ENCODE assay signal across 11 cellular contexts in the genomic region with DNA sequence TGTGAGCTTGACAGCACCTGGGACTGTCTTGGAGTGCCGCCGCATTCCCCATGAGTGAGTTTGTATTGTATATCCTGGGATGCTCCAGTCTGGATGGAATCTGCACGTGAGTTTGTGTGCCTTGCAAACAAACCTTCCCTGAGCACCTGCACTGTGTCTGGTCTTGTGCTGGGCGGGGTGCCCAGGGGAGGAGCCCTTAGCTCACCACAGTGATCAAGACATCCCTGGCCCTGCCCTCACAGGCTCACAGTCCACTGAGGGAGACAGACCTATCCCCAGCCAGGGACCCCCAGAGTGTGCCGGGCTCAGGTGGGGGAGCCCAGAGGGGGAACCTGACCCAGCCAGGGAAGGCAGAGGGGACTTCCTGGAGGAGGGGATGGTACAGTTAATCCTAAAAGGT. TPM values are rescaled to one million over a fixed set of nuclear protein-coding genes. Genes with fewer than 3 reads are reported as not detected.
DNase-seq lines count a peak whose midpoint lies in the region; ATAC-seq, FAIRE-seq and TF ChIP-seq lines count a peak whose summit lies in the region.
"Had no signal": no experiment of that assay in that cellular context is flagged by ENCODE, and none has a peak within 500 bp of the region (broad histone marks: within the 10 kb centered on the region; RNA-seq: fewer than 3 reads in every experiment).

No MANE protein-coding gene starts in this region.

- TF ChIP-seq CTCF in left ventricle myocardium inferior (IDR thresholded peaks at IDR 0.05; ENCODE audit: borderline replicate concordance) (no peak), Peyer's patch (IDR thresholded peaks at IDR 0.05) (no peak)

- H3K4me3 ChIP-seq in left ventricle myocardium inferior (no peak overlapping the region), Peyer's patch (no peak overlapping the region)

- H3K36me3 ChIP-seq in left ventricle myocardium inferior (peaks cover 12% of the 10 kb centered on the region), Peyer's patch (peaks cover 0 to 7% (median 0%) of the 10 kb centered on the region in 3 donors)

- H3K27ac ChIP-seq in left ventricle myocardium inferior (replicated peaks): peak overlapping the region; percentile 92
- peak overlapping the region in 1 of 4 donors; percentile 26 for H3K27ac ChIP-seq in Peyer's patch

- intact Hi-C loops in left ventricle myocardium inferior (cut with micrococcal nuclease) (no loop called here), Right ventricle myocardium superior (cut with DNase I) (no loop called here)

- no peaks in the 10 kb centered on the region for H3K9me3 ChIP-seq in left ventricle myocardium inferior (replicated peaks)
- no peaks in the 10 kb centered on the region for H3K9me3 ChIP-seq in Peyer's patch

- H3K4me1 ChIP-seq in left ventricle myocardium inferior (peaks cover 44% of the 10 kb centered on the region), Peyer's patch (peaks cover 0 to 23% (median 4%) of the 10 kb centered on the region in 4 donors)

- ATAC-seq in Right ventricle myocardium superior (ENCODE audit: poor library complexity): no peak

- H3K27me3 ChIP-seq in left ventricle myocardium inferior (ENCODE audit: low read depth) (no peaks in the 10 kb centered on the region), Peyer's patch (no peaks in the 10 kb centered on the region)

- DNase-seq in left ventricle myocardium inferior (no peak), Right ventricle myocardium superior (no peak), Peyer's patch (peak in 2 of 3 donors; percentile 72 to 80), kidney tubule cell (ENCODE audit: low spot score) (peak; percentile 72), GM12891 (ENCODE audit: insufficient read length, low spot score) (no peak), HTR-8/SVneo (ENCODE audit: insufficient read length, low spot score) (no peak), amniotic stem cell (lab: John Stamatoyannopoulos, UW) (no peak)
- no peak for DNase-seq in central memory CD4-positive, alpha-beta T cell
- DNase-seq: NCI-H82 had no signal

- no peak for TF ChIP-seq POLR2A in Peyer's patch (IDR thresholded peaks at IDR 0.05)
- TF ChIP-seq POLR2A in GM12891 (IDR thresholded peaks at IDR 0.05; ENCODE audit: low read depth, low read length): no peak

- FAIRE-seq in GM12891 (lab: Jason Lieb, UNC): no peak
- no peak for FAIRE-seq in HTR-8/SVneo (lab: Jason Lieb, UNC)
- FAIRE-seq: endometrium, islet of Langerhans had no signal

TF ChIP-seq in GM12891, 5 proteins besides CTCF, POLR2A, EP300 and RAD21:
- TF ChIP-seq PAX5 (IDR thresholded peaks at IDR 0.05; ENCODE audit: insufficient read depth, low read length, severe bottlenecking) (no peak), POLR2AphosphoS5 (IDR thresholded peaks at IDR 0.05; ENCODE audit: low read depth, low read length) (no peak), SPI1 (IDR thresholded peaks at IDR 0.05; ENCODE audit: low read depth, low read length) (no peak), POU2F2 (IDR thresholded peaks at IDR 0.05; ENCODE audit: low read depth, low read length) (no peak)

RNA-seq across cellular contexts. Expression of a gene that starts 1.7 kb away (rescaled TPM):
- total RNA-seq in left ventricle myocardium inferior (91.9 TPM), Right ventricle myocardium superior (86.2 TPM), Peyer's patch (10 to 100 TPM; 32.2 to 40.2 (median 37.1) TPM)
- not detected for polyA plus RNA-seq in GM12891 (2012; ENCODE audit: low read depth, missing spikeins)

RNA-seq across cellular contexts. Expression of a gene that starts 29.5 kb away (rescaled TPM):
- total RNA-seq in left ventricle myocardium inferior (not detected), Right ventricle myocardium superior (not detected), Peyer's patch (100 to 1,000 TPM in 3 of 4 donors, 10 to 100 TPM in 1; 84.2 to 197 (median 132) TPM)
- not detected for polyA plus RNA-seq in GM12891 (2012; ENCODE audit: low read depth, missing spikeins)

RNA-seq across cellular contexts. Expression of a gene that starts 38.9 kb away (rescaled TPM):
- total RNA-seq in left ventricle myocardium inferior (40.7 TPM), Right ventricle myocardium superior (36.9 TPM), Peyer's patch (100 to 1,000 TPM in 3 of 4 donors, 10 to 100 TPM in 1; 25.6 to 171 (median 122) TPM)
- polyA plus RNA-seq in GM12891 (2012; ENCODE audit: low read depth, missing spikeins): 0.18 TPM

RNA-seq across cellular contexts. Expression of a gene that starts 58.7 kb away (rescaled TPM):
- total RNA-seq in left ventricle myocardium inferior: 15.0 TPM
- total RNA-seq in Right ventricle myocardium superior: 14.6 TPM
- 100 to 1,000 TPM in 3 of 4 donors, 10 to 100 TPM in 1; 45.4 to 136 (median 119) TPM for total RNA-seq in Peyer's patch
- 16.1 TPM for polyA plus RNA-seq in GM12891 (2012; ENCODE audit: low read depth, missing spikeins)

Comparison
In these comparisons a context has a peak if more than half of its experiments do, and no peak if none do; other contexts are left out.
1. DNase-seq: peak in Peyer's patch (2 of 3) and kidney tubule cell (single experiment); none in left ventricle myocardium inferior (single experiment), Right ventricle myocardium superior (single experiment), GM12891 (single experiment), central memory CD4-positive, alpha-beta T cell (single experiment), HTR-8/SVneo (single experiment) and amniotic stem cell (single experiment).
2. RNA of a gene that starts 29.5 kb away (total RNA-seq): 84.2 to 197 TPM in Peyer's patch; not detected in left ventricle myocardium inferior (single experiment) and not detected in Right ventricle myocardium superior (single experiment); every median in the first group is over 10 times any median in the second.